ENCODE assay signal across 9 cellular contexts in the genomic region with DNA sequence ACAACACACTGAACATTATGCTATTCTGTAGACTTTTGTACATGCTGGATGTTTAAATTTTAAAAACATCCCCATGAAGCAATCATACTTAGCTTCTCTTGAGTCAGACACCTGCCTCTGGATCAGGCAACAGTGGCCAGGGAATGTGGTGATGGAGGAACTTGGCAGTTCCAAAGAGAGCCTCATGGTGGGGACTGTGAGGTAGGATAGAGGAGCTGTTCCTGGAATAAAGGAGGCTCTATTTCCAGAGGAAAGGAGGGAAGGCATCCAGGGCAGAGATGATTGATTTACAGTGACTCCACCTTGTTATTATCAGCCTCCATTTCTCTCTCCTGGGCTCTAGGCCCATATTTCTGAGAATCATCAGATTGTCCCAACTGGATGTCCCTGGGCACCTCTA. TPM values are rescaled to one million over a fixed set of nuclear protein-coding genes. Genes with fewer than 3 reads are reported as not detected.
DNase-seq lines count a peak whose midpoint lies in the region; ATAC-seq and TF ChIP-seq lines count a peak whose summit lies in the region.
"Had no signal": no experiment of that assay in that cellular context is flagged by ENCODE, and none has a peak within 500 bp of the region (broad histone marks: within the 10 kb centered on the region; RNA-seq: fewer than 3 reads in every experiment).

No MANE protein-coding gene starts in this region.

- ATAC-seq in HG02763 (IDR thresholded peaks at IDR 0.05; ENCODE audit: unreplicated experiment) = no peak

- no peak for TF ChIP-seq EP300 in esophagus muscularis mucosa (IDR thresholded peaks at IDR 0.05)

- no peak overlapping the region for H3K4me3 ChIP-seq in esophagus muscularis mucosa

- no peak for TF ChIP-seq POLR2A in esophagus muscularis mucosa (IDR thresholded peaks at IDR 0.05; ENCODE audit: low read depth)

- H3K36me3 ChIP-seq in esophagus muscularis mucosa = no peaks in the 10 kb centered on the region

- intact Hi-C loops in esophagus muscularis mucosa (cut with DNase I) = no loop called here

- DNase-seq in Daoy (ENCODE audit: low read depth) = peak; percentile 58
- DNase-seq in NCI-H526 treated with DMSO at 0.1 percent for 48 hours (lab: John Stamatoyannopoulos, UW) = peak; percentile 6
- no peak for DNase-seq in esophagus muscularis mucosa (ENCODE audit: extremely low spot score)
- DNase-seq in non-pigmented ciliary epithelial cell (ENCODE audit: low read depth) = peak; percentile 2
- DNase-seq in NCI-H510A (lab: John Stamatoyannopoulos, UW) = no peak
- DNase-seq in AML-193 (lab: John Stamatoyannopoulos, UW) = no peak
- DNase-seq in 8988T = no peak
- DNase-seq: activated B cell treated with CpG ODN at 0.5 μM for 24 hours had no signal

- TF ChIP-seq CTCF in esophagus muscularis mucosa (IDR thresholded peaks at IDR 0.05) = peak in 2 of 3 experiments; percentile 7 to 57

- H3K27me3 ChIP-seq in esophagus muscularis mucosa = no peaks in the 10 kb centered on the region

- H3K27ac ChIP-seq in esophagus muscularis mucosa (replicated peaks in 1 of 4) = no peak overlapping the region

- no peaks in the 10 kb centered on the region for H3K4me1 ChIP-seq in esophagus muscularis mucosa

- no peaks in the 10 kb centered on the region for H3K9me3 ChIP-seq in esophagus muscularis mucosa

RNA-seq across cellular contexts. Expression of a gene that starts 35.0 kb away (rescaled TPM):
- 1.4 and 3.6 TPM in 2 replicates for total RNA-seq in Daoy (2014; rRNA removed; shearing (Covaris generic))
- 1 to 10 TPM; 1.5 to 7.1 (median 3.5) TPM for total RNA-seq in esophagus muscularis mucosa

Comparison
In these comparisons a context has a peak if more than half of its experiments do, and no peak if none do; other contexts are left out.
1. DNase-seq: peak in Daoy (single experiment), NCI-H526 treated with DMSO at 0.1 percent for 48 hours (single experiment) and non-pigmented ciliary epithelial cell (single experiment); none in esophagus muscularis mucosa (single experiment), NCI-H510A (single experiment), AML-193 (0 of 2) and 8988T (single experiment).